3 cellular contexts compared by ENCODE assay signal in the genomic region with DNA sequence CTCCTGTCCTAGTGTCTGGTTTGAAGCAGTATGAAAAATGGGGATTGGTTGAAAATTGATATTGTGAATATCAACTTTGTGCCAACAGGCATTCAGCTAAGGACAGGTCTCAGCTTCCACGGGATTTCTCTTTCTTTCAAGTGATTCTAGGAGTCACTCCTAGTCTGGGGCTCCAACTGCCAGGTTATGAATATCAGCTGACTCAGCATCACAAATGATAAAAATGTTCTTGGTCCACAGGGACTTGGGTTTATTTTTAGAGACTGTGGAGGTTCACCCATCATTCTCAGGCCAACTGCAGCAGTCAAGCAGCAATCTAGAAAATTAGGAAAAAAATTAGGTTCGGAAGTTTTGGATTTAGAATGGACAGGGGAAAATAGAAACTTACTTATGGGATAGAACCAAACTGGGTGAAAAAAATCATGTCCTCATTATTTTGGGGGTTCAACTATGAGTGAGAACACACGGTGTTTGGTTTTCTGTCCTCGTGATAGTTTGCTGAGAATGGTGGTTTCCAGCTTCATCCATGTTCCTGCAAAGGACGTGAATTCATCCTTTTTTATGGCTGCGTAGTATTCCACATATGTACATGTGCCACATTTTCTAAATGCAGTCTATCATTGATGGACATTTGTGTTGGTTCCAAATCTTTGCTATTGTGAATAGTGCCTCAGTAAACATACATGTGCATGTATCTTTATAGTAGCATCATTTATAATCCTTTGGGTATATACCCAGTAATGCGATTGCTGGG.
TF ChIP-seq lines count a peak whose summit lies in the region.

No MANE protein-coding gene starts in this region.

TF ChIP-seq in A549, 52 proteins besides CTCF, POLR2A, EP300 and RAD21:
- TF ChIP-seq MAFK (IDR thresholded peaks at IDR 0.05; ENCODE audit: partially characterized antibody) (peak; percentile 61), CEBPB (IDR thresholded peaks at IDR 0.05) (no peak)

TF ChIP-seq in IMR-90, 13 proteins besides CTCF, POLR2A, EP300 and RAD21:
- TF ChIP-seq MAZ (IDR thresholded peaks at IDR 0.05; ENCODE audit: borderline replicate concordance, low read depth, low read length) (no peak), MAFK (IDR thresholded peaks at IDR 0.05; ENCODE audit: low read depth, low read length) (peak; percentile 88)

TF ChIP-seq in endothelial cell of umbilical vein, 7 proteins besides CTCF, POLR2A, EP300 and RAD21:
- TF ChIP-seq, protein P1, sequence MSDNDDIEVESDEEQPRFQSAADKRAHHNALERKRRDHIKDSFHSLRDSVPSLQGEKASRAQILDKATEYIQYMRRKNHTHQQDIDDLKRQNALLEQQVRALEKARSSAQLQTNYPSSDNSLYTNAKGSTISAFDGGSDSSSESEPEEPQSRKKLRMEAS (IDR thresholded peaks at IDR 0.05; ENCODE audit: insufficient read depth, insufficient read length), result no peak
- no peak for TF ChIP-seq JUN (IDR thresholded peaks at IDR 0.05; ENCODE audit: borderline replicate concordance, insufficient read depth, insufficient read length, low read depth)
- no peak for TF ChIP-seq GATA2 (IDR thresholded peaks at IDR 0.05; ENCODE audit: insufficient read depth, insufficient read length, low read depth, low read length)
- no peak for TF ChIP-seq MYC (IDR thresholded peaks at IDR 0.05; ENCODE audit: low read depth, low read length)
- no peak for TF ChIP-seq FOS (IDR thresholded peaks at IDR 0.05; ENCODE audit: borderline replicate concordance, insufficient read depth, low read length)
- TF ChIP-seq POLR2AphosphoS5 (IDR thresholded peaks at IDR 0.05; ENCODE audit: insufficient read depth, low read depth, low read length), result no peak
